ENCODE assay signal across 26 cellular contexts in the genomic region with DNA sequence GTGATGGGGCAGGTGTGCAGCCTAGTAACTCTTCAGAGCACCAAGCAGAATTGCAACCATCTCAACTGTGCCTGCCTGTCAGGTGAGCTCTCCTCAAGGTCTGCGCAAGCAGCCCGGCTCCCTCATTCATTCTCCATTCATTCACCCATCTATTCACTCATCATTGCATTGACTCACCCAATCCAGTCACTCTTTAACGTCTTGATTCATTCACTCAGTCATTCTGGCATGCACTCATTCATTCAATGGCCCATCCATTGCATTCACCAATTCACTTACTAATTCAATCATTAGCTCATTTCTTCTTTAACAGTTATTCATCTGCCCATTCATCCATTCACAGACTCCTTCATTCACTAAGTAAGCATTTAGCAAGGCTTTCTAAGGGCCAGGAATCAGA.
"Had no signal": no experiment of that assay in that cellular context is flagged by ENCODE, and none has a peak within 500 bp of the region (broad histone marks: within the 10 kb centered on the region; RNA-seq: fewer than 3 reads in every experiment).

No MANE protein-coding gene starts in this region.

- H3K27me3 ChIP-seq: ascending aorta, body of pancreas had no signal

- H3K4me3 ChIP-seq: ascending aorta, body of pancreas, SK-N-MC had no signal

- H3K27ac ChIP-seq: ascending aorta, body of pancreas, SK-N-MC, VCaP had no signal

- H3K36me3 ChIP-seq: ascending aorta had no signal

- DNase-seq: activated CD4-positive, alpha-beta memory T cell treated with anti-CD3 and anti-CD28 coated beads for 36 hours; activated CD4-positive, alpha-beta T cell treated with anti-CD3 and anti-CD28 coated beads, Interleukin-2, amount 10 ng/mL, durations not matched to agents 7 days and 5 days; activated CD4-positive, CD25-positive, alpha-beta regulatory T cell; activated CD8-positive, alpha-beta memory T cell treated with anti-CD3 and anti-CD28 coated beads for 24 hours; activated effector memory CD4-positive, alpha-beta T cell treated with anti-CD3 and anti-CD28 coated beads, Interleukin-2, amount 50 U/mL, for 16 hours; activated naive CD4-positive, alpha-beta T cell treated with Interleukin-2 at 50 U/mL for 16 hours; activated naive CD8-positive, alpha-beta T cell treated with anti-CD3 and anti-CD28 coated beads, Interleukin-2, amount 50 U/mL, for 24 hours; activated T-cell treated with anti-CD3 and anti-CD28 coated beads, Interleukin-2, amount 50 U/mL, for 4 hours; amniotic stem cell; body of pancreas; KG1; MV-4-11; NCI-H1092 treated with DMSO at 0.1 percent for 48 hours; NCI-H146; NCI-H187 treated with DMSO at 0.1 percent for 48 hours; NCI-H2081 treated with DMSO at 0.1 percent for 48 hours; NCI-H2171 treated with DMSO at 0.1 percent for 48 hours; NCI-H345; NCI-H510A; NCI-H526 treated with DMSO at 0.1 percent for 48 hours; NCI-H82; RPMI8226; T-cell had no signal

- H3K9me3 ChIP-seq: ascending aorta, body of pancreas had no signal

- H3K4me1 ChIP-seq: ascending aorta, body of pancreas had no signal
